33 cellular contexts compared by ENCODE assay signal in genomic region chr2:118255771-118256372, GRCh38.
"Had no signal": no experiment of that assay in that cellular context is flagged by ENCODE, and none has a peak within 500 bp of the region (broad histone marks: within the 10 kb centered on the region; RNA-seq: fewer than 3 reads in every experiment).

No MANE protein-coding gene starts in this region.

- H3K27me3 ChIP-seq: right atrium auricular region had no signal

- H3K4me3 Mint-ChIP-seq: activated CD8-positive, alpha-beta memory T cell treated with anti-CD3 and anti-CD28 coated beads, Interleukin-2, amount 10 ng/mL, durations not matched to agents 7 days and 5 days; activated CD8-positive, alpha-beta T cell treated with anti-CD3 and anti-CD28 coated beads for 36 hours; activated naive CD4-positive, alpha-beta T cell treated with anti-CD3 and anti-CD28 coated beads, Interleukin-2, amount 50 U/mL, for 24 hours; activated naive CD8-positive, alpha-beta T cell treated with anti-CD3 and anti-CD28 coated beads, Interleukin-2, amount 50 U/mL, for 24 hours; nephron; stimulated activated memory B cell treated with anti-CD40 and anti-IgM and Interleukin-4, amounts not matched to agents 10 μg/mL and 1 μg/mL and 100 μg/mL, for 72 hours; stimulated activated naive CD8-positive, alpha-beta T cell treated with anti-CD3 and anti-CD28 coated beads, Interleukin-15, amount 100 ng/mL, for 72 hours; T-helper 17 cell; type B pancreatic cell had no signal

- H3K36me3 ChIP-seq: gastroesophageal sphincter, left ventricle myocardium inferior, right atrium auricular region, uterus, WERI-Rb-1 had no signal

- H2AFZ ChIP-seq: parathyroid adenoma had no signal

- H3K27ac ChIP-seq: gastroesophageal sphincter, left ventricle myocardium inferior, parathyroid adenoma, right atrium auricular region, uterus, WERI-Rb-1 had no signal

- H3K79me2 ChIP-seq: parathyroid adenoma had no signal

- H3K9me3 Mint-ChIP-seq: activated CD8-positive, alpha-beta T cell treated with anti-CD3 and anti-CD28 coated beads for 36 hours; activated naive CD4-positive, alpha-beta T cell treated with anti-CD3 and anti-CD28 coated beads, Interleukin-2, amount 50 U/mL, for 24 hours; activated naive CD8-positive, alpha-beta T cell treated with anti-CD3 and anti-CD28 coated beads, Interleukin-2, amount 50 U/mL, for 24 hours; activated T-helper 2 cell treated with anti-CD3 and anti-CD28 coated beads, Interferon-gamma antibody, Interleukin-2, Interleukin-4, amounts not matched to agents 10 μg/mL and 5 μg/mL and 100 μg/mL, durations not matched to agents 14 hours and 24 hours and 36 hours; stimulated activated memory B cell treated with anti-CD40 and anti-IgM and Interleukin-4, amounts not matched to agents 10 μg/mL and 1 μg/mL and 100 μg/mL, for 72 hours; stimulated activated naive CD8-positive, alpha-beta T cell treated with anti-CD3 and anti-CD28 coated beads, Interleukin-15, amount 100 ng/mL, for 72 hours; type B pancreatic cell had no signal

- H3K4me2 ChIP-seq: smooth muscle cell had no signal

- ATAC-seq: activated CD8-positive, alpha-beta memory T cell treated with anti-CD3 and anti-CD28 coated beads, Interleukin-2, amount 10 ng/mL, durations not matched to agents 7 days and 5 days; activated CD8-positive, alpha-beta T cell treated with anti-CD3 and anti-CD28 coated beads for 36 hours; activated naive CD8-positive, alpha-beta T cell treated with anti-CD3 and anti-CD28 coated beads, Interleukin-2, amount 50 U/mL, for 24 hours; gastroesophageal sphincter; stimulated activated memory B cell treated with anti-CD40 and anti-IgM and Interleukin-4, amounts not matched to agents 10 μg/mL and 1 μg/mL and 100 μg/mL, for 72 hours; stimulated activated naive CD8-positive, alpha-beta T cell treated with anti-CD3 and anti-CD28 coated beads, Interleukin-15, amount 100 ng/mL, for 72 hours; T-helper 17 cell had no signal

- H3K9me3 ChIP-seq: gastroesophageal sphincter, uterus had no signal

- H3K4me1 ChIP-seq: gastroesophageal sphincter, left ventricle myocardium inferior, parathyroid adenoma, right atrium auricular region, uterus had no signal

- H3K4me1 Mint-ChIP-seq: activated CD8-positive, alpha-beta memory T cell treated with anti-CD3 and anti-CD28 coated beads, Interleukin-2, amount 10 ng/mL, durations not matched to agents 7 days and 5 days; activated naive CD4-positive, alpha-beta T cell treated with anti-CD3 and anti-CD28 coated beads, Interleukin-2, amount 50 U/mL, for 24 hours; activated naive CD8-positive, alpha-beta T cell treated with anti-CD3 and anti-CD28 coated beads, Interleukin-2, amount 50 U/mL, for 24 hours; stimulated activated memory B cell treated with anti-CD40 and anti-IgM and Interleukin-4, amounts not matched to agents 10 μg/mL and 1 μg/mL and 100 μg/mL, for 72 hours; stimulated activated naive CD8-positive, alpha-beta T cell treated with anti-CD3 and anti-CD28 coated beads, Interleukin-15, amount 100 ng/mL, for 72 hours; T-helper 17 cell had no signal

- H3K36me3 Mint-ChIP-seq: activated CD8-positive, alpha-beta memory T cell treated with anti-CD3 and anti-CD28 coated beads, Interleukin-2, amount 10 ng/mL, durations not matched to agents 7 days and 5 days; activated naive CD4-positive, alpha-beta T cell treated with anti-CD3 and anti-CD28 coated beads, Interleukin-2, amount 50 U/mL, for 24 hours; stimulated activated memory B cell treated with anti-CD40 and anti-IgM and Interleukin-4, amounts not matched to agents 10 μg/mL and 1 μg/mL and 100 μg/mL, for 72 hours; type B pancreatic cell had no signal

- H3K27ac Mint-ChIP-seq: activated CD8-positive, alpha-beta memory T cell treated with anti-CD3 and anti-CD28 coated beads, Interleukin-2, amount 10 ng/mL, durations not matched to agents 7 days and 5 days; activated CD8-positive, alpha-beta T cell treated with anti-CD3 and anti-CD28 coated beads for 36 hours; activated naive CD4-positive, alpha-beta T cell treated with anti-CD3 and anti-CD28 coated beads, Interleukin-2, amount 50 U/mL, for 24 hours; activated naive CD8-positive, alpha-beta T cell treated with anti-CD3 and anti-CD28 coated beads, Interleukin-2, amount 50 U/mL, for 24 hours; activated T-helper 2 cell treated with anti-CD3 and anti-CD28 coated beads, Interferon-gamma antibody, Interleukin-2, Interleukin-4, amounts not matched to agents 10 μg/mL and 5 μg/mL and 100 μg/mL, durations not matched to agents 14 hours and 24 hours and 36 hours; nephron; stimulated activated memory B cell treated with anti-CD40 and anti-IgM and Interleukin-4, amounts not matched to agents 10 μg/mL and 1 μg/mL and 100 μg/mL, for 72 hours; stimulated activated naive CD8-positive, alpha-beta T cell treated with anti-CD3 and anti-CD28 coated beads, Interleukin-15, amount 100 ng/mL, for 72 hours; T-helper 17 cell; type B pancreatic cell had no signal

- DNase-seq: activated CD4-positive, alpha-beta T cell treated with anti-CD3 and anti-CD28 coated beads, Interleukin-2, amount 50 U/mL, for 1 hour; activated CD4-positive, CD25-positive, alpha-beta regulatory T cell treated with anti-CD3 and anti-CD28 coated beads, Interleukin-2, amount 50 U/mL, for 72 hours; activated CD8-positive, alpha-beta T cell treated with anti-CD3 and anti-CD28 coated beads for 36 hours; activated naive CD8-positive, alpha-beta T cell treated with anti-CD3 and anti-CD28 coated beads, Interleukin-2, amount 50 U/mL, for 24 hours; activated T-cell treated with anti-CD3 and anti-CD28 coated beads, Interleukin-2, amount 50 U/mL, for 48 hours; dermis blood vessel endothelial cell; effector memory CD4-positive, alpha-beta T cell; head of caudate nucleus; hypothalamus; islet precursor cell; left ventricle myocardium inferior; nucleus accumbens; stimulated activated CD4-positive, alpha-beta T cell treated with anti-CD3 and anti-CD28 coated beads, Interleukin-1b, Interleukin-23, amount 100 ng/mL, for 48 hours; stimulated activated CD4-positive, alpha-beta T cell treated with anti-CD3 and anti-CD28 coated beads, Interleukin-4, amount 100 ng/mL, for 4 hours; stimulated activated CD8-positive, alpha-beta memory T cell treated with anti-CD3 and anti-CD28 coated beads, Interleukin-4, amount 100 ng/mL, for 48 hours; stimulated activated naive CD8-positive, alpha-beta T cell treated with anti-CD3 and anti-CD28 coated beads, Interleukin-15, amount 100 ng/mL, for 72 hours; substantia nigra; SW 1271; T-helper 17 cell; T1000; uterus; WERI-Rb-1 had no signal

- H3K4me3 ChIP-seq: gastroesophageal sphincter, left ventricle myocardium inferior, lung, right atrium auricular region, smooth muscle cell, uterus had no signal
